20 cellular contexts compared by ENCODE assay signal in genomic region chr2:169185711-169186110, GRCh38.
A peak's percentile ranks its signal among the peaks of the same experiment; 100 is the strongest.
DNase-seq lines count a peak whose midpoint lies in the region; ATAC-seq and TF ChIP-seq lines count a peak whose summit lies in the region.
"Had no signal": no experiment of that assay in that cellular context is flagged by ENCODE, and none has a peak within 500 bp of the region (broad histone marks: within the 10 kb centered on the region; RNA-seq: fewer than 3 reads in every experiment).

No MANE protein-coding gene starts in this region.

- no peak for TF ChIP-seq RAD21 in neural cell (conservative IDR thresholded peaks at IDR 0.05)
- no peak for TF ChIP-seq RAD21 in SK-N-SH (IDR thresholded peaks at IDR 0.05; ENCODE audit: low read length)

- H3K4me2 ChIP-seq in neural cell (ENCODE audit: low read length) (peak overlapping the region; percentile 34), SK-N-SH (no peak overlapping the region)
- H3K4me2 ChIP-seq: PC-9 had no signal

- no peaks in the 10 kb centered on the region for H4K20me1 ChIP-seq in neural cell (ENCODE audit: insufficient read depth)
- H4K20me1 ChIP-seq in SK-N-SH (ENCODE audit: insufficient read depth) = no peaks in the 10 kb centered on the region

- no peaks in the 10 kb centered on the region for H3K4me1 ChIP-seq in SK-N-SH (ENCODE audit: control insufficient read depth in 1 of 2, insufficient read depth in 2 of 2, low read depth in 1 of 2, low read length in 1 of 2)

- POLR2A ChIA-PET in SK-N-SH (lab: Yijun Ruan, JAX) = no interaction called here

- no peaks in the 10 kb centered on the region for H3K79me2 ChIP-seq in neural cell (replicated peaks; ENCODE audit: insufficient read depth, low read length)
- no peaks in the 10 kb centered on the region for H3K79me2 ChIP-seq in SK-N-SH (ENCODE audit: insufficient read depth)

- ATAC-seq in GM18861 (IDR thresholded peaks at IDR 0.05; ENCODE audit: unreplicated experiment) = no peak

- 37% methylated on average over 8 of the region's 8 CpGs for WGBS in SK-N-SH (ENCODE audit: low lambda C conversion rate)

- H3K36me3 ChIP-seq in neural cell (ENCODE audit: insufficient read depth, low read length) (no peaks in the 10 kb centered on the region), SK-N-SH (replicated peaks in 1 of 2; ENCODE audit: control insufficient read depth in 1 of 2, insufficient read depth in 2 of 2, low read length in 1 of 2) (no peaks in the 10 kb centered on the region)

- CTCF ChIA-PET in SK-N-SH (lab: Yijun Ruan, JAX) = interaction anchor here (1.0 kb wide), 1 partner anchor 54 kb away, joined by 3 read pairs; no protein-coding TSS in a partner anchor

- peak; percentile 13 for DNase-seq in NCI-H748 treated with DMSO at 0.1 percent for 48 hours (lab: John Stamatoyannopoulos, UW)
- DNase-seq in foreskin melanocyte = peak; percentile 33
- no peak for DNase-seq in SK-N-SH
- DNase-seq in AML-193 (lab: John Stamatoyannopoulos, UW) = no peak
- no peak for DNase-seq in D341Med (ENCODE audit: low spot score)
- DNase-seq: DMS79 treated with DMSO at 0.1 percent for 48 hours, GM23248, H9, HFFc6, Karpas-422, MV-4-11, NCI-H1105 treated with DMSO at 0.1 percent for 48 hours, NCI-H2029 treated with DMSO at 0.1 percent for 48 hours, NCI-H69, PC-9, RPMI8226, SHP77 had no signal

- no peaks in the 10 kb centered on the region for H3K9me3 ChIP-seq in neural cell (ENCODE audit: low read length)
- H3K9me3 ChIP-seq in SK-N-SH = no peaks in the 10 kb centered on the region

- H3K27me3 ChIP-seq in neural cell (ENCODE audit: insufficient read depth, low read depth, low read length) (no peaks in the 10 kb centered on the region), SK-N-SH (ENCODE audit: insufficient read depth) (no peaks in the 10 kb centered on the region)

- H3K4me3 ChIP-seq in neural cell (ENCODE audit: low read length) = peak overlapping the region; percentile 35
- no peak overlapping the region for H3K4me3 ChIP-seq in SK-N-SH (ENCODE audit: low read depth in 2 of 2, low read length in 1 of 2)
- H3K4me3 ChIP-seq: GM23248, PC-9, SK-N-MC had no signal

- H3K9me2 ChIP-seq in neural cell (ENCODE audit: insufficient read depth, low read length) (no peaks in the 10 kb centered on the region), SK-N-SH (no peaks in the 10 kb centered on the region)

- TF ChIP-seq EP300 in neural cell (conservative IDR thresholded peaks at IDR 0.05; ENCODE audit: poor library complexity, severe bottlenecking) = peak; percentile 65
- no peak for TF ChIP-seq EP300 in SK-N-SH (IDR thresholded peaks at IDR 0.05; ENCODE audit: borderline replicate concordance in 1 of 2, low read depth in 1 of 2, low read length in 1 of 2)

- H2AFZ ChIP-seq in neural cell (ENCODE audit: low read depth, low read length) = no peak overlapping the region
- no peak overlapping the region for H2AFZ ChIP-seq in SK-N-SH (ENCODE audit: low read depth)
- H2AFZ ChIP-seq: GM23248, PC-9 had no signal

- TF ChIP-seq CTCF in neural cell (IDR thresholded peaks at IDR 0.05; ENCODE audit: poor library complexity, severe bottlenecking) = no peak
- TF ChIP-seq CTCF in SK-N-SH (IDR thresholded peaks at IDR 0.05) = no peak

- peak overlapping the region; percentile 45 for H3K27ac ChIP-seq in neural cell (ENCODE audit: low read length)
- H3K27ac ChIP-seq in SK-N-SH (ENCODE audit: low read depth in 2 of 2, low read length in 1 of 2) = no peak overlapping the region
- H3K27ac ChIP-seq: GM23248, PC-9, SK-N-MC had no signal

- H3K9ac ChIP-seq in neural cell (ENCODE audit: low read length) = peak overlapping the region; percentile 8
- H3K9ac ChIP-seq in SK-N-SH = no peak overlapping the region
- H3K9ac ChIP-seq: GM23248 had no signal

- H3F3A ChIP-seq in neural cell (ENCODE audit: insufficient read depth, low read length, poor library complexity, severe bottlenecking) = no peaks in the 10 kb centered on the region
- no peaks in the 10 kb centered on the region for H3F3A ChIP-seq in SK-N-SH (replicated peaks; ENCODE audit: insufficient read depth)

TF ChIP-seq in neural cell, 6 proteins besides CTCF, POLR2A, EP300 and RAD21:
- TF ChIP-seq SMC3 (conservative IDR thresholded peaks at IDR 0.05; ENCODE audit: poor library complexity) = no peak
- peak; percentile 38 for TF ChIP-seq POLR2AphosphoS5 (IDR thresholded peaks at IDR 0.05)
TF ChIP-seq in neural cell: peak in this region for 1.

TF ChIP-seq in SK-N-SH, 30 proteins besides CTCF, POLR2A, EP300 and RAD21:
- no peak for TF ChIP-seq ZBTB33 (IDR thresholded peaks at IDR 0.05; ENCODE audit: borderline replicate concordance, low read depth)
- TF ChIP-seq SMC3 (IDR thresholded peaks at IDR 0.05; ENCODE audit: low read depth, low read length) = no peak
- TF ChIP-seq MXI1 (IDR thresholded peaks at IDR 0.05; ENCODE audit: low read depth, low read length) = no peak
- no peak for TF ChIP-seq MAX (IDR thresholded peaks at IDR 0.05; ENCODE audit: low read depth)
- TF ChIP-seq ELF1 (IDR thresholded peaks at IDR 0.05) = no peak
- TF ChIP-seq FOXM1 (IDR thresholded peaks at IDR 0.05; ENCODE audit: low read depth) = no peak
- no peak for TF ChIP-seq MEF2A (IDR thresholded peaks at IDR 0.05; ENCODE audit: borderline replicate concordance, low read depth)
- TF ChIP-seq RCOR1 (IDR thresholded peaks at IDR 0.05; ENCODE audit: low read length) = no peak
- no peak for TF ChIP-seq TAF1 (IDR thresholded peaks at IDR 0.05; ENCODE audit: borderline replicate concordance, low read depth, low read length)
- TF ChIP-seq JUND (IDR thresholded peaks at IDR 0.05) = no peak
- no peak for TF ChIP-seq POLR2AphosphoS5 (IDR thresholded peaks at IDR 0.05; ENCODE audit: low read depth, low read length)
- TF ChIP-seq RFX5 (IDR thresholded peaks at IDR 0.05; ENCODE audit: low read length) = no peak
- TF ChIP-seq SIN3A (IDR thresholded peaks at IDR 0.05; ENCODE audit: borderline replicate concordance, low read depth, low read length) = no peak
TF ChIP-seq in SK-N-SH: peak in this region for 0.

Comparison
In these comparisons a context has a peak if more than half of its experiments do, and no peak if none do; other contexts are left out.
1. DNase-seq: peak in NCI-H748 treated with DMSO at 0.1 percent for 48 hours (single experiment) and foreskin melanocyte (single experiment); none in SK-N-SH (single experiment), AML-193 (0 of 2) and D341Med (single experiment).